Comparison of ENCODE assay signal across 34 cellular contexts in the genomic region with DNA sequence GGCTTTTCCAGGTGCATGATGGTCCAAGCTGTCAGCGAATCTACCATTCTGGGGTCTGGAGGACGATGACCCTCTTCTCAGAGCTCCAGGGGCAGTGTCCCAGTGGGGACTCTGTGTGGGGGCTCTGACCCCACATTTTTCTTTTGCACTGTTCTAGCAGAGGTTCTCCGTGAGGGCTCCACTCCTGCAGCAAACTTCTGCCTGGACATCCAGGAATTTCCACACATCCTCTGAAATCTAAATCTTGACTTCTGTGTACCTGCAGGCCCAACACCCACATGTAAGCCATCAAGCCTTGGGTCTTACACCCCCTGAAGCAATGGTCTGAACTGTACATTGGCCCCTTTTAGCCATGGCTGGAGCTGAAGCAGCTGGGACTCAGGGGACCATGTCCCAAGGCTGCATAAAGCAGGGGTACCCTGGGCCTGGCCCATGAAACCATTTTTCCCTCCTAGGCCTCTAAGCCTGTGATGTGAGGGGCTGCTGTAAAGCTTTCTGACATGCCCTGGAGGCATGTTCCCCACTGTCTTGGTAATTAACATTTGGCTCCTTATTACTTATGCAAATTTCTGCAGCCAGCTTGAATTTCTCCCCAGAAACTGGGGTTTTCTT.
"Had no signal": no experiment of that assay in that cellular context is flagged by ENCODE, and none has a peak within 500 bp of the region (broad histone marks: within the 10 kb centered on the region; RNA-seq: fewer than 3 reads in every experiment).

No MANE protein-coding gene starts in this region.

- H3K27me3 ChIP-seq: MG63 had no signal

- H3K4me2 ChIP-seq: KMS-11 had no signal

- H3K4me3 ChIP-seq: MG63 had no signal

- H3K27ac ChIP-seq: KMS-11 had no signal

- DNase-seq: Karpas-422, Kasumi-1, MG63, MM.1S, MV-4-11, NCI-H1048, NCI-H1092, NCI-H1092 treated with DMSO at 0.1 percent for 48 hours, NCI-H1105, NCI-H1105 treated with DMSO at 0.1 percent for 48 hours, NCI-H1417, NCI-H1417 treated with DMSO at 0.1 percent for 48 hours, NCI-H1436, NCI-H1436 treated with DMSO at 0.1 percent for 48 hours, NCI-H146, NCI-H1694, NCI-H1694 treated with DMSO at 0.1 percent for 48 hours, NCI-H187, NCI-H187 treated with DMSO at 0.1 percent for 48 hours, NCI-H1930, NCI-H2029, NCI-H2029 treated with DMSO at 0.1 percent for 48 hours, NCI-H2081, NCI-H2081 treated with DMSO at 0.1 percent for 48 hours, NCI-H2107, NCI-H2171, NCI-H2171 treated with DMSO at 0.1 percent for 48 hours, NCI-H2227 treated with DMSO at 0.1 percent for 48 hours, NCI-H226, NCI-H345, NCI-H446, NCI-H446 treated with DMSO at 0.1 percent for 48 hours, NCI-H510A had no signal

- H3K36me3 ChIP-seq: MG63 had no signal

- H3K9me3 ChIP-seq: MG63 had no signal

- H3K9ac ChIP-seq: KMS-11 had no signal
